Comparison of ENCODE assay signal across 8 cellular contexts in genomic region chr12:123150273-123150803, GRCh38. TPM values are rescaled to one million over a fixed set of nuclear protein-coding genes. Genes with fewer than 3 reads are reported as not detected.
DNase-seq lines count a peak whose midpoint lies in the region; ATAC-seq and TF ChIP-seq lines count a peak whose summit lies in the region.

No MANE protein-coding gene starts in this region.

- peaks cover 32 to 54% (median 50%) of the 10 kb centered on the region in 4 donors for H3K4me1 Mint-ChIP-seq in naive thymus-derived CD8-positive, alpha-beta T cell

- peak overlapping the region; percentile 73 to 93 (median 84) for H3K4me3 Mint-ChIP-seq in naive thymus-derived CD8-positive, alpha-beta T cell

- no peak for TF ChIP-seq POLR2A in erythroblast (IDR thresholded peaks at IDR 0.05; ENCODE audit: low read length)

- peaks cover 0 to 10% (median 0%) of the 10 kb centered on the region in 3 donors for H3K36me3 Mint-ChIP-seq in naive thymus-derived CD8-positive, alpha-beta T cell

- peak; percentile 8 for DNase-seq in activated CD4-positive, alpha-beta T cell treated with anti-CD3 and anti-CD28 coated beads, Interleukin-2, amount 50 U/mL, for 1 hour
- DNase-seq in erythroblast (lab: John Stamatoyannopoulos, UW), result peak; percentile 46 to 58
- DNase-seq in naive thymus-derived CD8-positive, alpha-beta T cell, result peak in 7 of 10 donors; percentile 4 to 66 (median 26)

- ATAC-seq in GM18498 (IDR thresholded peaks at IDR 0.05; ENCODE audit: unreplicated experiment) (peak; percentile 30), HG03135 (IDR thresholded peaks at IDR 0.05; ENCODE audit: unreplicated experiment) (peak; percentile 25), GM18517 (IDR thresholded peaks at IDR 0.05; ENCODE audit: unreplicated experiment) (no peak), GM18861 (IDR thresholded peaks at IDR 0.05; ENCODE audit: unreplicated experiment) (no peak), HG03196 (IDR thresholded peaks at IDR 0.05; ENCODE audit: unreplicated experiment) (no peak)
- ATAC-seq in naive thymus-derived CD8-positive, alpha-beta T cell, result peak; percentile 26 to 33

- H3K27me3 Mint-ChIP-seq in naive thymus-derived CD8-positive, alpha-beta T cell, result no peaks in the 10 kb centered on the region

- peak overlapping the region in 7 of 10 donors; percentile 81 to 93 (median 90) for H3K27ac Mint-ChIP-seq in naive thymus-derived CD8-positive, alpha-beta T cell

- H3K9me3 Mint-ChIP-seq in naive thymus-derived CD8-positive, alpha-beta T cell, result no peaks in the 10 kb centered on the region

- POLR2A ChIA-PET in naive thymus-derived CD8-positive, alpha-beta T cell (lab: Charles Lee), result interaction anchor here (0.6 to 5.7 kb wide), 12 partner anchors 22 to 170 kb away, joined by 3 to 66 read pairs (median 10); partner anchors contain the start of genes ARL6IP4, MPHOSPH9 and MTRFR

RNA-seq across cellular contexts. Expression of gene PITPNM2, which starts 0.6 kb away (rescaled TPM):
- total RNA-seq in naive thymus-derived CD8-positive, alpha-beta T cell, result 10 to 100 TPM; 36.9 to 42.7 TPM
- 1 to 10 TPM; 4.0 to 6.3 (median 4.7) TPM for polyA plus RNA-seq in naive thymus-derived CD8-positive, alpha-beta T cell

Comparison
In these comparisons a context has a peak if more than half of its experiments do, and no peak if none do; other contexts are left out.
1. ATAC-seq: peak in GM18498 (single experiment), HG03135 (single experiment) and naive thymus-derived CD8-positive, alpha-beta T cell (2 of 2); none in GM18517 (single experiment), GM18861 (single experiment) and HG03196 (single experiment).
2. Peak in every context shown above with its lines, with median percentiles within 50 percentile points of each other: DNase-seq.